ENCODE assay signal across 7 cellular contexts in the genomic region with DNA sequence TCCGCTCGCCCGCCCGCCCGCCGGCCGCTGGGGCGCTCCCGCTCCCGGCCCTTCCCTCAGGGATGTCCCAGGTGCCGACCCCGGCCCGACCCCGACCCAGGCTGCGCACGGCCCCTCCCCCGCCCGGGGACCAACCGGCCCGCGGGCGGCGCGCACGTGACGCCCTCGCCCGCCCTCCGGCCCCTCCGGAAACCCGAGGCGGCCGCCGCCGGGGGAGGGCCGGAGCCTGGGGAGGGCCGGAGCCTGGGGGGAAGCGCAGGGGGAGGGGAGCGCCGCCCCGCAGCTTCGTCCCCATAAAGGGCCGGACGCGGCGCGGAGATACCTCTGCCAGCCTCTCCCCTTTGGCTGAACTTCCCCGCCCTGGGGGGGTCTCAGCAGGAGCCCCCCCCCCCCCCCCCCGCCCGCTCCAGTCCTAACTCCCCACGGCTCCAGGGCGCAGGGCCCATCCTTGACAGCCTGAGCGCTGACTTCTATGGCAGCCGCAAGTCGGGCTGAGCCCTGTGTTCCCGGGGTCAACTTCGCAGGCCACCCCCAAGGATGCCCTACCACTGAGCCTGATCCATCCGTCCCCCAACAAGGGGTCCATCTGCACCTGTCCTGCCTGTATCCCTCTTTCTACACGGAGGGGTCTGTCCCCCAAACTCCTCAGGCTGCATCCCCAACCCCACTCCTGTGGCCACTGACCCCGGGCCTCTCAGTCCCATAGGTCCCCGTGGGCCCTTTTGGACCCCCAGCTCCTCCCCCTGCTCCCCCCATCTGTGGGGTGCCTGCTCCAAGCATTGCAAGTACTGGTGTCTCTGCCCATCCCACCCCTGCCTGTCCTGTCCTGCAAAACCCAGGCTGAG. TPM values are rescaled to one million over a fixed set of nuclear protein-coding genes. Genes with fewer than 3 reads are reported as not detected.
DNase-seq lines count a peak whose midpoint lies in the region; ATAC-seq and TF ChIP-seq lines count a peak whose summit lies in the region.

TSS of gene MAPK12 (minus strand) at position 69 of the 845 bp plus-strand sequence. CDS start 174 bp downstream, outside the sequence.

- intact Hi-C loops in posterior vena cava (cut with DNase I), result no loop called here

- peak; percentile 21 for DNase-seq in GDM1 (lab: John Stamatoyannopoulos, UW)
- peak; percentile 61 for DNase-seq in HEK293T (ENCODE audit: extremely low spot score)
- DNase-seq in glomerular endothelial cell (ENCODE audit: extremely low read depth, low read depth, low spot score), result no peak
- no peak for DNase-seq in posterior vena cava (ENCODE audit: low spot score)
- DNase-seq in SW480 (ENCODE audit: low spot score), result no peak

- ATAC-seq in HG02642 (IDR thresholded peaks at IDR 0.05; ENCODE audit: poor library complexity, unreplicated experiment), result no peak

- no peak for TF ChIP-seq CTCF in VCaP (conservative IDR thresholded peaks at IDR 0.05)

- H3K27ac ChIP-seq in VCaP, result peak within 1 kb of the TSS; percentile 85

- POLR2A ChIA-PET in HEK293T (lab: Yijun Ruan, JAX), result interaction anchor here (1.0 to 1.9 kb wide), 7 partner anchors 9 to 69 kb away, joined by 3 to 13 read pairs (median 4); partner anchors contain the start of gene HDAC10

- CTCF ChIA-PET in HEK293T (lab: Yijun Ruan, JAX), result interaction anchor here (1.1 kb wide), 1 partner anchor 9 kb away, joined by 4 read pairs; no protein-coding TSS in a partner anchor

TF ChIP-seq in HEK293T, 16 proteins besides CTCF, POLR2A, EP300 and RAD21:
- TF ChIP-seq BHLHE40 (IDR thresholded peaks at IDR 0.05; ENCODE audit: borderline replicate concordance) (no peak), NFRKB (IDR thresholded peaks at IDR 0.05) (no peak), FOXK2 (IDR thresholded peaks at IDR 0.05) (no peak), ARNT (IDR thresholded peaks at IDR 0.05) (no peak)

RNA-seq across cellular contexts. Expression of gene MAPK12, which starts in this region (rescaled TPM):
- total RNA-seq in glomerular endothelial cell, result 72.5 and 74.8 TPM in 2 replicates
- total RNA-seq in posterior vena cava, result 10 to 100 TPM; 10.4 to 13.2 TPM

Comparison
In these comparisons a context has a peak if more than half of its experiments do, and no peak if none do; other contexts are left out.
1. DNase-seq: peak in GDM1 (single experiment) and HEK293T (single experiment); none in glomerular endothelial cell (single experiment), posterior vena cava (single experiment) and SW480 (single experiment).